ENCODE assay signal across 3 cellular contexts in the genomic region with DNA sequence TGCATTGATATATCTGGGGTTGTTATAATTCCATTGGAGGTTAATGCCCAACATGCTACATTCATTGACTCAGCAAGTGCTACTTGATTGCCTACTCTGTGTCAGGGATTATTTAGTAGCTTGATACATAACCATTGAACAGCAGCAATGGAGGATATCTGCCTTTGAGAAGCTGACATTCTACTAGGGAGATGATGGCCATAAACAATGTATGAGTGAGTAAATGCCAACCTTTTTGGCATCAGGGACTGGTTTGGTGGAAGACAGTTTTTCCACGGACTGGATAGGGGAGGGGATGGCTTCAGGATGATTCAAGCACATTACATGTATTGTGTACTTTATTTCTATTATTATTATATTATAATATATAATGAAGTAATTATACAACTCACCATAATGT.
TF ChIP-seq lines count a peak whose summit lies in the region.

No MANE protein-coding gene starts in this region.

TF ChIP-seq in HepG2, 621 proteins besides CTCF, POLR2A, EP300 and RAD21:
- TF ChIP-seq KAT2B (IDR thresholded peaks at IDR 0.05; ENCODE audit: borderline replicate concordance, low read depth, low read length) (no peak), NR3C1 (CRISPR knock-in tag; IDR thresholded peaks at IDR 0.05) (no peak), RBM22 (optimal IDR thresholded peaks at IDR 0.05; ENCODE audit: low read length) (peak; percentile 94), FOXA3 (CRISPR knock-in tag; IDR thresholded peaks at IDR 0.05) (no peak), POLR2AphosphoS2 (IDR thresholded peaks at IDR 0.05; ENCODE audit: low read depth, low read length) (0 out of 2 replicates have a peak, but pooled peaks have one; percentile 35), POLR2G (IDR thresholded peaks at IDR 0.05; ENCODE audit: low read depth, low read length) (peak; percentile 12; the same call in 1 of the 2 replicates), KLF11 (CRISPR knock-in tag; IDR thresholded peaks at IDR 0.05) (no peak), WIZ (CRISPR knock-in tag; IDR thresholded peaks at IDR 0.05) (no peak), STAG1 (CRISPR knock-in tag; IDR thresholded peaks at IDR 0.05) (no peak), KDM5B (CRISPR knock-in tag; IDR thresholded peaks at IDR 0.05; ENCODE audit: borderline replicate concordance) (no peak), CREM (IDR thresholded peaks at IDR 0.05) (no peak), CREM (CRISPR knock-in tag; IDR thresholded peaks at IDR 0.05) (no peak), POLR2AphosphoS5 (IDR thresholded peaks at IDR 0.05; ENCODE audit: low read depth, low read length) (peak; percentile 37), ZNF670 (CRISPR knock-in tag; IDR thresholded peaks at IDR 0.05; ENCODE audit: borderline replicate concordance) (no peak)
- TF ChIP-seq, protein P1, sequence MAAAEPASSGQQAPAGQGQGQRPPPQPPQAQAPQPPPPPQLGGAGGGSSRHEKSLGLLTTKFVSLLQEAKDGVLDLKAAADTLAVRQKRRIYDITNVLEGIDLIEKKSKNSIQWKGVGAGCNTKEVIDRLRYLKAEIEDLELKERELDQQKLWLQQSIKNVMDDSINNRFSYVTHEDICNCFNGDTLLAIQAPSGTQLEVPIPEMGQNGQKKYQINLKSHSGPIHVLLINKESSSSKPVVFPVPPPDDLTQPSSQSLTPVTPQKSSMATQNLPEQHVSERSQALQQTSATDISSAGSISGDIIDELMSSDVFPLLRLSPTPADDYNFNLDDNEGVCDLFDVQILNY (CRISPR knock-in tag; conservative IDR thresholded peaks at IDR 0.05) = no peak

TF ChIP-seq in HCT116, 20 proteins besides CTCF, POLR2A, EP300 and RAD21:
- 0 out of 2 replicates have a peak, but pooled peaks have one; percentile 15 for TF ChIP-seq POLR2AphosphoS5 (IDR thresholded peaks at IDR 0.05; ENCODE audit: low read depth, low read length)
- TF ChIP-seq, protein P2, sequence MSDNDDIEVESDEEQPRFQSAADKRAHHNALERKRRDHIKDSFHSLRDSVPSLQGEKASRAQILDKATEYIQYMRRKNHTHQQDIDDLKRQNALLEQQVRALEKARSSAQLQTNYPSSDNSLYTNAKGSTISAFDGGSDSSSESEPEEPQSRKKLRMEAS (IDR thresholded peaks at IDR 0.05) = no peak

TF ChIP-seq in H1, 55 proteins besides CTCF, POLR2A, EP300 and RAD21:
- TF ChIP-seq CBX5 (IDR thresholded peaks at IDR 0.05; ENCODE audit: low read depth, low read length) = no peak
- TF ChIP-seq POLR2AphosphoS5 (IDR thresholded peaks at IDR 0.05; ENCODE audit: low read depth, low read length) = peak; percentile 41; the same call in 1 of the 2 replicates
TF ChIP-seq in H1: peak in this region for 1.
